ENCODE assay signal across 17 cellular contexts in genomic region chr13:99426426-99426825, GRCh38.
DNase-seq lines count a peak whose midpoint lies in the region; ATAC-seq and TF ChIP-seq lines count a peak whose summit lies in the region.
"Had no signal": no experiment of that assay in that cellular context is flagged by ENCODE, and none has a peak within 500 bp of the region (broad histone marks: within the 10 kb centered on the region; RNA-seq: fewer than 3 reads in every experiment).

No MANE protein-coding gene starts in this region.

- no peak overlapping the region for H2BK20ac ChIP-seq in H9 (ENCODE audit: low read depth, low read length, poor library complexity, severe bottlenecking)

- no CpG with 5 or more reads among the region's 7 CpGs for whole genome bisulfite sequencing in H9 (ENCODE audit: extremely low coverage, insufficient read length, low lambda C conversion rate)

- H3K27ac Mint-ChIP-seq in activated CD8-positive, alpha-beta memory T cell treated with anti-CD3 and anti-CD28 coated beads, Interleukin-2, amount 10 ng/mL, durations not matched to agents 7 days and 5 days, result no peak overlapping the region
- H3K27ac Mint-ChIP-seq in H9 (no peak overlapping the region), HFFc6 (no peak overlapping the region)
- peak overlapping the region; percentile 95 for H3K27ac Mint-ChIP-seq in activated naive CD8-positive, alpha-beta T cell treated with anti-CD3 and anti-CD28 coated beads, Interleukin-2, amount 10 ng/mL, durations not matched to agents 7 days and 5 days

- no peaks in the 10 kb centered on the region for H3K23me2 ChIP-seq in H9 (ENCODE audit: insufficient read length, low read depth, low read length, poor library complexity, severe bottlenecking)

- no peaks in the 10 kb centered on the region for H3K9me3 Mint-ChIP-seq in activated CD8-positive, alpha-beta memory T cell treated with anti-CD3 and anti-CD28 coated beads, Interleukin-2, amount 10 ng/mL, durations not matched to agents 7 days and 5 days (ENCODE audit: low read depth)
- H3K9me3 Mint-ChIP-seq in H9, result no peaks in the 10 kb centered on the region; a peak in 1 of 5 replicates
- peaks cover 4% of the 10 kb centered on the region for H3K9me3 Mint-ChIP-seq in activated naive CD8-positive, alpha-beta T cell treated with anti-CD3 and anti-CD28 coated beads, Interleukin-2, amount 10 ng/mL, durations not matched to agents 7 days and 5 days
- H3K9me3 Mint-ChIP-seq in HFFc6, result no peaks in the 10 kb centered on the region

- peaks cover 5% of the 10 kb centered on the region for H3K27me3 Mint-ChIP-seq in activated CD8-positive, alpha-beta memory T cell treated with anti-CD3 and anti-CD28 coated beads, Interleukin-2, amount 10 ng/mL, durations not matched to agents 7 days and 5 days
- H3K27me3 Mint-ChIP-seq in H9 (ENCODE audit: low read depth) (peaks cover 18% of the 10 kb centered on the region), HFFc6 (ENCODE audit: insufficient read depth) (peaks cover 39% of the 10 kb centered on the region)
- no peaks in the 10 kb centered on the region for H3K27me3 Mint-ChIP-seq in activated naive CD8-positive, alpha-beta T cell treated with anti-CD3 and anti-CD28 coated beads, Interleukin-2, amount 10 ng/mL, durations not matched to agents 7 days and 5 days

- TF ChIP-seq CTCF in H9 (conservative IDR thresholded peaks at IDR 0.05) (no peak), HFFc6 (IDR thresholded peaks at IDR 0.05) (no peak)

- no peak for ATAC-seq in activated CD8-positive, alpha-beta memory T cell treated with anti-CD3 and anti-CD28 coated beads, Interleukin-2, amount 10 ng/mL, durations not matched to agents 7 days and 5 days
- no peak for ATAC-seq in activated naive CD8-positive, alpha-beta T cell treated with anti-CD3 and anti-CD28 coated beads, Interleukin-2, amount 10 ng/mL, durations not matched to agents 7 days and 5 days (ENCODE audit: low read depth)
- ATAC-seq: body of pancreas had no signal

- POLR2A ChIA-PET in activated naive CD8-positive, alpha-beta T cell treated with anti-CD3 and anti-CD28 coated beads, Interleukin-2, amount 10 ng/mL, durations not matched to agents 7 days and 5 days (lab: Charles Lee), result interaction anchor here (2.1 to 2.5 kb wide), 3 partner anchors 8 to 13 kb away, joined by 10 to 15 read pairs (median 12); no protein-coding TSS in a partner anchor

- no peak overlapping the region for H2BK120ac ChIP-seq in H9 (ENCODE audit: low read depth, low read length, poor library complexity, severe bottlenecking)

- H3K56ac ChIP-seq in H9 (ENCODE audit: insufficient read length, low read depth, low read length), result no peak overlapping the region

- H3K27ac ChIP-seq in H9 (ENCODE audit: insufficient read length, low read depth, low read length), result no peak overlapping the region
- H3K27ac ChIP-seq: body of pancreas, lower lobe of right lung, vagina, VCaP had no signal

- H3K14ac ChIP-seq in H9 (ENCODE audit: insufficient read depth, low read length), result no peak overlapping the region

- no peak overlapping the region for H3K9ac ChIP-seq in H9 (ENCODE audit: extremely low read depth, insufficient read length, low read length)
- H3K9ac ChIP-seq: SK-N-SH had no signal

- peak; percentile 38 for DNase-seq in activated CD8-positive, alpha-beta memory T cell treated with anti-CD3 and anti-CD28 coated beads, Interleukin-2, amount 10 ng/mL, durations not matched to agents 7 days and 5 days
- DNase-seq in activated CD8-positive, alpha-beta memory T cell treated with anti-CD3 and anti-CD28 coated beads, Interleukin-2, amount 50 U/mL, for 4 hours, result no peak
- DNase-seq in H9 (peak; percentile 23), NCI-H82 (lab: John Stamatoyannopoulos, UW) (no peak), HFFc6 (no peak), dermis blood vessel endothelial cell (no peak)
- DNase-seq in activated naive CD8-positive, alpha-beta T cell treated with anti-CD3 and anti-CD28 coated beads, Interleukin-2, amount 10 ng/mL, durations not matched to agents 7 days and 5 days, result no peak
- peak; percentile 33 for DNase-seq in stimulated activated CD8-positive, alpha-beta memory T cell treated with anti-CD3 and anti-CD28 coated beads, Interleukin-4, amount 100 ng/mL, for 48 hours
- DNase-seq: body of pancreas, KBM-7, lower lobe of right lung, NCI-H345, OCI-M1, right cardiac atrium, SK-N-SH had no signal

- peaks cover 1% of the 10 kb centered on the region for H3K36me3 Mint-ChIP-seq in activated CD8-positive, alpha-beta memory T cell treated with anti-CD3 and anti-CD28 coated beads, Interleukin-2, amount 10 ng/mL, durations not matched to agents 7 days and 5 days
- H3K36me3 Mint-ChIP-seq in H9 (ENCODE audit: insufficient read depth in 1 of 3, low read depth in 3 of 3) (0 out of 7 replicates have a peak, but pooled peaks cover 0 to 3% (median 0%) of the 10 kb centered on the region in 3 experiments), HFFc6 (ENCODE audit: low read depth) (no peaks in the 10 kb centered on the region)
- H3K36me3 Mint-ChIP-seq in activated naive CD8-positive, alpha-beta T cell treated with anti-CD3 and anti-CD28 coated beads, Interleukin-2, amount 10 ng/mL, durations not matched to agents 7 days and 5 days, result peaks cover 3% of the 10 kb centered on the region

- H2AK5ac ChIP-seq in H9 (ENCODE audit: insufficient read length, low read length), result no peak overlapping the region

- H2BK5ac ChIP-seq in H9 (ENCODE audit: insufficient read length, low read length), result no peak overlapping the region

- no peaks in the 10 kb centered on the region for H3K27me3 ChIP-seq in H9 (ENCODE audit: insufficient read depth, low read length)
- H3K27me3 ChIP-seq: body of pancreas, vagina had no signal

- no peak overlapping the region for H3K4me2 ChIP-seq in H9 (ENCODE audit: insufficient read depth, insufficient read length, low read length)
- H3K4me2 ChIP-seq: SK-N-SH had no signal

- H3K9me3 ChIP-seq in H9 (ENCODE audit: control insufficient read depth, low read depth, low read length), result no peaks in the 10 kb centered on the region
- H3K9me3 ChIP-seq: body of pancreas, lower lobe of right lung, SK-N-SH, vagina had no signal

- no peak overlapping the region for H4K5ac ChIP-seq in H9 (ENCODE audit: insufficient read length, low read depth, low read length)

- H4K20me1 ChIP-seq in H9 (ENCODE audit: control insufficient read depth, insufficient read depth, insufficient read length), result no peaks in the 10 kb centered on the region

- CTCF ChIA-PET in activated CD8-positive, alpha-beta memory T cell treated with anti-CD3 and anti-CD28 coated beads, Interleukin-2, amount 10 ng/mL, durations not matched to agents 7 days and 5 days (lab: Charles Lee), result interaction anchor here (1.3 to 5.7 kb wide), 5 partner anchors 9 to 128 kb away, joined by 3 to 58 read pairs (median 3); no protein-coding TSS in a partner anchor

- peaks cover 42% of the 10 kb centered on the region for H3K4me1 Mint-ChIP-seq in activated CD8-positive, alpha-beta memory T cell treated with anti-CD3 and anti-CD28 coated beads, Interleukin-2, amount 10 ng/mL, durations not matched to agents 7 days and 5 days
- H3K4me1 Mint-ChIP-seq in H9, result peaks cover 7 to 8% of the 10 kb centered on the region in 2 experiments
- H3K4me1 Mint-ChIP-seq in activated naive CD8-positive, alpha-beta T cell treated with anti-CD3 and anti-CD28 coated beads, Interleukin-2, amount 10 ng/mL, durations not matched to agents 7 days and 5 days, result peaks cover 48% of the 10 kb centered on the region
- no peaks in the 10 kb centered on the region for H3K4me1 Mint-ChIP-seq in HFFc6 (ENCODE audit: low read depth)

- H3K23ac ChIP-seq in H9 (ENCODE audit: insufficient read length, low read depth, low read length), result no peak overlapping the region

- H2BK15ac ChIP-seq in H9 (ENCODE audit: low read depth, low read length), result no peak overlapping the region

- no peak overlapping the region for H3T11ph ChIP-seq in H9 (ENCODE audit: low read length)

- H3K79me2 ChIP-seq in H9 (ENCODE audit: insufficient read depth, low read length), result no peaks in the 10 kb centered on the region

- H2BK12ac ChIP-seq in H9 (ENCODE audit: insufficient read length, low read depth, low read length), result no peak overlapping the region

- no peak overlapping the region for H4K8ac ChIP-seq in H9 (replicated peaks; ENCODE audit: insufficient read length, low read depth, low read length)

- H3K4ac ChIP-seq in H9 (ENCODE audit: low read depth, low read length), result no peak overlapping the region

- H2AFZ ChIP-seq in H9 (ENCODE audit: low read length), result no peak overlapping the region

- H3K4me1 ChIP-seq in H9 (ENCODE audit: insufficient read depth, low read length), result peaks cover 4% of the 10 kb centered on the region; the same call in 1 of the 2 replicates
- H3K4me1 ChIP-seq: body of pancreas, vagina had no signal

- no peaks in the 10 kb centered on the region for H3K79me1 ChIP-seq in H9 (ENCODE audit: insufficient read depth, low read depth, low read length, poor library complexity, severe bottlenecking)

- no peak overlapping the region for H4K91ac ChIP-seq in H9 (ENCODE audit: insufficient read length, low read depth, low read length)

- no peak overlapping the region for H3K18ac ChIP-seq in H9 (ENCODE audit: insufficient read length, low read depth, low read length)

- no peak overlapping the region for H3K4me3 Mint-ChIP-seq in activated CD8-positive, alpha-beta memory T cell treated with anti-CD3 and anti-CD28 coated beads, Interleukin-2, amount 10 ng/mL, durations not matched to agents 7 days and 5 days
- no peak overlapping the region for H3K4me3 Mint-ChIP-seq in H9
- H3K4me3 Mint-ChIP-seq in activated naive CD8-positive, alpha-beta T cell treated with anti-CD3 and anti-CD28 coated beads, Interleukin-2, amount 10 ng/mL, durations not matched to agents 7 days and 5 days, result peak overlapping the region; percentile 30
- H3K4me3 Mint-ChIP-seq in HFFc6, result no peak overlapping the region

Comparison
In these comparisons a context has a peak if more than half of its experiments do, and no peak if none do; other contexts are left out.
1. DNase-seq: peak in activated CD8-positive, alpha-beta memory T cell treated with anti-CD3 and anti-CD28 coated beads, Interleukin-2, amount 10 ng/mL, durations not matched to agents 7 days and 5 days (single experiment), H9 (single experiment) and stimulated activated CD8-positive, alpha-beta memory T cell treated with anti-CD3 and anti-CD28 coated beads, Interleukin-4, amount 100 ng/mL, for 48 hours (single experiment); none in activated CD8-positive, alpha-beta memory T cell treated with anti-CD3 and anti-CD28 coated beads, Interleukin-2, amount 50 U/mL, for 4 hours (single experiment), activated naive CD8-positive, alpha-beta T cell treated with anti-CD3 and anti-CD28 coated beads, Interleukin-2, amount 10 ng/mL, durations not matched to agents 7 days and 5 days (single experiment), NCI-H82 (single experiment), HFFc6 (single experiment) and dermis blood vessel endothelial cell (single experiment).